30 cellular contexts compared by ENCODE assay signal in genomic region chrX:28205126-28205525, GRCh38.
"Had no signal": no experiment of that assay in that cellular context is flagged by ENCODE, and none has a peak within 500 bp of the region (broad histone marks: within the 10 kb centered on the region; RNA-seq: fewer than 3 reads in every experiment).

No MANE protein-coding gene starts in this region.

- H3K4me1 Mint-ChIP-seq: activated B cell treated with CpG ODN at 0.5 μM for 24 hours; activated naive CD4-positive, alpha-beta T cell treated with anti-CD3 and anti-CD28 coated beads, Interleukin-2, amount 10 ng/mL, durations not matched to agents 7 days and 5 days; activated naive CD8-positive, alpha-beta T cell treated with anti-CD3 and anti-CD28 coated beads, Interleukin-2, amount 50 U/mL, for 24 hours had no signal

- ATAC-seq: activated naive CD8-positive, alpha-beta T cell treated with anti-CD3 and anti-CD28 coated beads, Interleukin-2, amount 50 U/mL, for 24 hours; activated T-cell treated with anti-CD3 and anti-CD28 coated beads, Interleukin-2, amount 50 U/mL, for 4 hours; Right ventricle myocardium inferior; SK-N-SH treated with all-trans-retinoic acid at 6 μM for 48 hours had no signal

- DNase-seq: activated B cell treated with CpG ODN at 0.5 μM for 24 hours; activated CD4-positive, alpha-beta memory T cell treated with anti-CD3 and anti-CD28 coated beads for 36 hours; activated CD4-positive, alpha-beta T cell treated with anti-CD3 and anti-CD28 coated beads for 4 hours; activated CD4-positive, alpha-beta T cell treated with anti-CD3 and anti-CD28 coated beads, Interleukin-2, amount 50 U/mL, for 1 hour; activated CD4-positive, CD25-positive, alpha-beta regulatory T cell treated with anti-CD3 and anti-CD28 coated beads, Interleukin-2, amount 50 U/mL, for 72 hours; activated CD8-positive, alpha-beta memory T cell treated with anti-CD3 and anti-CD28 coated beads, Interleukin-2, amount 50 U/mL, for 4 hours; activated naive CD4-positive, alpha-beta T cell treated with anti-CD3 and anti-CD28 coated beads, Interleukin-2, amount 10 ng/mL, durations not matched to agents 7 days and 5 days; activated naive CD8-positive, alpha-beta T cell treated with anti-CD3 and anti-CD28 coated beads, Interleukin-2, amount 50 U/mL, for 24 hours; activated T-cell treated with anti-CD3 and anti-CD28 coated beads for 4 hours; activated T-cell treated with anti-CD3 and anti-CD28 coated beads, Interleukin-2, amount 50 U/mL, for 4 hours; amniotic stem cell; aorta; caudate nucleus; cerebellar nuclear complex; Kasumi-1; KG1; MM.1S; NCI-H1092 treated with DMSO at 0.1 percent for 48 hours; NCI-H1417 treated with DMSO at 0.1 percent for 48 hours; NCI-H187 treated with DMSO at 0.1 percent for 48 hours; NCI-H524 treated with DMSO at 0.1 percent for 48 hours; Peyer's patch; SIG-M5; T-helper 1 cell; T-helper 2 cell; T-helper 9 cell had no signal

- H3K4me3 ChIP-seq: Peyer's patch had no signal

- H3K9me3 Mint-ChIP-seq: activated B cell treated with CpG ODN at 0.5 μM for 24 hours; activated CD4-positive, alpha-beta memory T cell treated with anti-CD3 and anti-CD28 coated beads for 36 hours; activated naive CD4-positive, alpha-beta T cell treated with anti-CD3 and anti-CD28 coated beads, Interleukin-2, amount 10 ng/mL, durations not matched to agents 7 days and 5 days; activated naive CD8-positive, alpha-beta T cell treated with anti-CD3 and anti-CD28 coated beads, Interleukin-2, amount 50 U/mL, for 24 hours; activated T-cell treated with anti-CD3 and anti-CD28 coated beads, Interleukin-2, amount 50 U/mL, for 4 hours; activated T-helper 1 cell treated with anti-CD3 and anti-CD28 coated beads, Interleukin-12 subunit alpha, Interleukin-12 subunit beta, Interleukin-2, Interleukin-4 antibody, amounts not matched to agents 30 ng/mL and 10 ng/mL and 1 ng/mL, durations not matched to agents 14 hours and 24 hours and 36 hours had no signal

- H3K4me3 Mint-ChIP-seq: activated B cell treated with CpG ODN at 0.5 μM for 24 hours; activated CD4-positive, alpha-beta memory T cell treated with anti-CD3 and anti-CD28 coated beads for 36 hours; activated naive CD4-positive, alpha-beta T cell treated with anti-CD3 and anti-CD28 coated beads, Interleukin-2, amount 10 ng/mL, durations not matched to agents 7 days and 5 days; activated naive CD8-positive, alpha-beta T cell; activated naive CD8-positive, alpha-beta T cell treated with anti-CD3 and anti-CD28 coated beads, Interleukin-2, amount 50 U/mL, for 24 hours; activated T-cell treated with anti-CD3 and anti-CD28 coated beads, Interleukin-2, amount 50 U/mL, for 4 hours; activated T-helper 1 cell treated with anti-CD3 and anti-CD28 coated beads, Interleukin-12 subunit alpha, Interleukin-12 subunit beta, Interleukin-2, Interleukin-4 antibody, amounts not matched to agents 30 ng/mL and 10 ng/mL and 1 ng/mL, durations not matched to agents 14 hours and 24 hours and 36 hours had no signal

- H3K36me3 Mint-ChIP-seq: activated CD4-positive, alpha-beta memory T cell treated with anti-CD3 and anti-CD28 coated beads for 36 hours; activated naive CD4-positive, alpha-beta T cell treated with anti-CD3 and anti-CD28 coated beads, Interleukin-2, amount 10 ng/mL, durations not matched to agents 7 days and 5 days; activated naive CD8-positive, alpha-beta T cell had no signal

- H3K27me3 Mint-ChIP-seq: activated B cell treated with CpG ODN at 0.5 μM for 24 hours; activated CD4-positive, alpha-beta memory T cell treated with anti-CD3 and anti-CD28 coated beads for 36 hours; activated naive CD4-positive, alpha-beta T cell treated with anti-CD3 and anti-CD28 coated beads, Interleukin-2, amount 10 ng/mL, durations not matched to agents 7 days and 5 days; activated naive CD8-positive, alpha-beta T cell had no signal

- H3K27ac Mint-ChIP-seq: activated B cell treated with CpG ODN at 0.5 μM for 24 hours; activated CD4-positive, alpha-beta memory T cell treated with anti-CD3 and anti-CD28 coated beads for 36 hours; activated naive CD4-positive, alpha-beta T cell treated with anti-CD3 and anti-CD28 coated beads, Interleukin-2, amount 10 ng/mL, durations not matched to agents 7 days and 5 days; activated naive CD8-positive, alpha-beta T cell; activated naive CD8-positive, alpha-beta T cell treated with anti-CD3 and anti-CD28 coated beads, Interleukin-2, amount 50 U/mL, for 24 hours; activated T-helper 1 cell treated with anti-CD3 and anti-CD28 coated beads, Interleukin-12 subunit alpha, Interleukin-12 subunit beta, Interleukin-2, Interleukin-4 antibody, amounts not matched to agents 30 ng/mL and 10 ng/mL and 1 ng/mL, durations not matched to agents 14 hours and 24 hours and 36 hours had no signal
